In the genomic region with DNA sequence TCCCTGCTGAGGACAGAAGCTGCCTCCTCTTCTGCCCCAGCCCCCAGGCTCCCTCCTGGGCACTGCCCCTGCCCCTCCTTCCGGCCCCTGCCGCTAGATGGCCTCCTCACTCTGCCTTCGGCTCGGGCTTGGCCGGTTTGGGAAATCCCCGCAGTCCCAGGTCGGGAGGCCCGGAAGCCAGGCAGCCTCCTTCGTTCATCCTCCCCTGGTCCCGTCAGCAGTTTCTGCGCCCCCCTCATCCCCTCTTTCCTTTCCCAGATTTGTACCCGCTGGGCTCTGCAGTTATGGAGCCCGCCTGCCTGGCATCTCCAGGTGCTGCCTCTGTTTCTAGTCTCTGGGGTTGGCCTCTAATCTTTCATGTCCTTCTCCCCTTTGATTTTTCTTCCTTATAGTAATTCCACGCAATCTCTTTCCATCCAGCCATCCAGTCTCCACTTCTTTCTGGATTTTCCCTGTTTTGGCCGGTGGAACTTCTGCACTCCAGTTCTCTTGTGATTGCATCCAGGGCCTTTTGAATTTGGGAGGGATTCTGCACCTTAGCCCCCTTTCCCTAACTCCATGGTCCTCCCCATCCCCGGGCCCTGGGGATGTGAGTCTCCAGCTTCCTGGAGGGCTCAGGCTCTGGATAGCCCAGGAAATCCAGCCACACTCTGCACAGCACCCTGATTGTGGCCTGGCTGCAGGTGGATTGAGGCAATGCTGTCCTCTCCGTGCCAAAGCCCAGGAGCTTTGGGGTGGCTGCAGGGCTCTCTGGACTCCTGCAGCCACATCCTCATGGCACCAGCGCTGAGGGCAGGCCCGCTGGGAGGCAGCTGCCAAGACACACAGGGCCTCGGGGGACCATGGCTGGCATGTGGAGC, we compare ENCODE assay signal across 8 cellular contexts. TPM values are rescaled to one million over a fixed set of nuclear protein-coding genes. Genes with fewer than 3 reads are reported as not detected.
DNase-seq lines count a peak whose midpoint lies in the region; ATAC-seq and TF ChIP-seq lines count a peak whose summit lies in the region.

No MANE protein-coding gene starts in this region.

- no peak overlapping the region for H3K27ac ChIP-seq in CD8-positive, alpha-beta T cell (ENCODE audit: low read depth, low read length)
- H3K27ac ChIP-seq in vagina, result no peak overlapping the region

- H3K4me3 ChIP-seq in CD8-positive, alpha-beta T cell (ENCODE audit: low read depth, low read length), result no peak overlapping the region
- no peak overlapping the region for H3K4me3 ChIP-seq in vagina

- intact Hi-C loops in CD8-positive, alpha-beta T cell (cut with DNase I, micrococcal nuclease), result loop anchor here (1.0 to 5.0 kb wide), 2 partner anchors 658 to 1012 kb away; no protein-coding TSS in a partner anchor
- intact Hi-C loops in vagina (cut with DNase I), result no loop called here

- peaks cover 11% of the 10 kb centered on the region for H3K27me3 ChIP-seq in CD8-positive, alpha-beta T cell (ENCODE audit: insufficient read depth, low read length)
- no peaks in the 10 kb centered on the region for H3K27me3 ChIP-seq in vagina

- H3K9me3 Mint-ChIP-seq in CD8-positive, alpha-beta T cell, result no peaks in the 10 kb centered on the region
- H3K9me3 Mint-ChIP-seq in activated naive CD8-positive, alpha-beta T cell treated with anti-CD3 and anti-CD28 coated beads, Interleukin-2, amount 10 ng/mL, durations not matched to agents 7 days and 5 days, result no peaks in the 10 kb centered on the region

- peaks cover 41% of the 10 kb centered on the region for H3K27me3 Mint-ChIP-seq in CD8-positive, alpha-beta T cell (ENCODE audit: low read depth)
- peaks cover 46% of the 10 kb centered on the region for H3K27me3 Mint-ChIP-seq in activated naive CD8-positive, alpha-beta T cell treated with anti-CD3 and anti-CD28 coated beads, Interleukin-2, amount 10 ng/mL, durations not matched to agents 7 days and 5 days

- peaks cover 15% of the 10 kb centered on the region for H3K4me1 Mint-ChIP-seq in CD8-positive, alpha-beta T cell (ENCODE audit: low read depth)
- peaks cover 15% of the 10 kb centered on the region for H3K4me1 Mint-ChIP-seq in activated naive CD8-positive, alpha-beta T cell treated with anti-CD3 and anti-CD28 coated beads, Interleukin-2, amount 10 ng/mL, durations not matched to agents 7 days and 5 days

- no peaks in the 10 kb centered on the region for H3K36me3 Mint-ChIP-seq in CD8-positive, alpha-beta T cell
- no peaks in the 10 kb centered on the region for H3K36me3 Mint-ChIP-seq in activated naive CD8-positive, alpha-beta T cell treated with anti-CD3 and anti-CD28 coated beads, Interleukin-2, amount 10 ng/mL, durations not matched to agents 7 days and 5 days

- POLR2A ChIA-PET in CD8-positive, alpha-beta T cell (lab: Charles Lee), result no interaction called here
- POLR2A ChIA-PET in activated naive CD8-positive, alpha-beta T cell treated with anti-CD3 and anti-CD28 coated beads, Interleukin-2, amount 10 ng/mL, durations not matched to agents 7 days and 5 days (lab: Charles Lee), result no interaction called here

- no peak overlapping the region for H3K4me3 Mint-ChIP-seq in CD8-positive, alpha-beta T cell
- H3K4me3 Mint-ChIP-seq in activated naive CD8-positive, alpha-beta T cell treated with anti-CD3 and anti-CD28 coated beads, Interleukin-2, amount 10 ng/mL, durations not matched to agents 7 days and 5 days, result peak overlapping the region; percentile 3

- CTCF ChIA-PET in CD8-positive, alpha-beta T cell (lab: Charles Lee), result interaction anchor here (0.6 to 3.4 kb wide), 4 partner anchors 291 to 1000 kb away, joined by 3 to 13 read pairs (median 4); no protein-coding TSS in a partner anchor

- no peaks in the 10 kb centered on the region for H3K9me3 ChIP-seq in CD8-positive, alpha-beta T cell (ENCODE audit: low read length)
- no peaks in the 10 kb centered on the region for H3K9me3 ChIP-seq in vagina

- no peak for TF ChIP-seq POLR2A in vagina (IDR thresholded peaks at IDR 0.05)

- in situ Hi-C loops in SK-MEL-5 (cut with HindIII; ENCODE audit: low pct_unique_long_range_greater_than_20kb, low sequenced_read_pairs), result no loop called here

- H3K36me3 ChIP-seq in CD8-positive, alpha-beta T cell (ENCODE audit: insufficient read depth, low read length), result no peaks in the 10 kb centered on the region
- no peaks in the 10 kb centered on the region for H3K36me3 ChIP-seq in vagina

- H3K27ac Mint-ChIP-seq in CD8-positive, alpha-beta T cell, result no peak overlapping the region
- H3K27ac Mint-ChIP-seq in activated naive CD8-positive, alpha-beta T cell treated with anti-CD3 and anti-CD28 coated beads, Interleukin-2, amount 10 ng/mL, durations not matched to agents 7 days and 5 days, result no peak overlapping the region

- H3K4me1 ChIP-seq in CD8-positive, alpha-beta T cell (ENCODE audit: insufficient read depth, low read length), result no peaks in the 10 kb centered on the region
- peaks cover 10% of the 10 kb centered on the region for H3K4me1 ChIP-seq in vagina

- DNase-seq in CD8-positive, alpha-beta T cell, result peak; percentile 26 to 73 (median 49)
- DNase-seq in SK-MEL-5 (ENCODE audit: low read depth, low spot score) (peak; percentile 78), iris pigment epithelial cell (ENCODE audit: low read depth) (peak; percentile 51), vagina (ENCODE audit: extremely low spot score in 2 of 2) (no peak)
- DNase-seq in activated naive CD8-positive, alpha-beta T cell treated with anti-CD3 and anti-CD28 coated beads, Interleukin-2, amount 10 ng/mL, durations not matched to agents 7 days and 5 days, result peak; percentile 85
- DNase-seq in stimulated activated CD4-positive, alpha-beta T cell treated with anti-CD3 and anti-CD28 coated beads, TNF-alpha, amount 100 ng/mL, for 48 hours (ENCODE audit: low read depth in 3 of 3), result peak; percentile 53 to 73 (median 58)

- TF ChIP-seq CTCF in CD8-positive, alpha-beta T cell (IDR thresholded peaks at IDR 0.05), result peak; percentile 33
- no peak for TF ChIP-seq CTCF in vagina (IDR thresholded peaks at IDR 0.05)

- ATAC-seq in CD8-positive, alpha-beta T cell, result peak; percentile 64
- ATAC-seq in GM18909 (IDR thresholded peaks at IDR 0.05; ENCODE audit: poor library complexity, unreplicated experiment) (peak; percentile 88), HG03108 (IDR thresholded peaks at IDR 0.05; ENCODE audit: unreplicated experiment) (peak; percentile 91)
- ATAC-seq in activated naive CD8-positive, alpha-beta T cell treated with anti-CD3 and anti-CD28 coated beads, Interleukin-2, amount 10 ng/mL, durations not matched to agents 7 days and 5 days (ENCODE audit: low read depth), result peak; percentile 90

RNA-seq across cellular contexts. Expression of a gene that starts 3.3 kb away (rescaled TPM):
- total RNA-seq in CD8-positive, alpha-beta T cell, result not detected
- total RNA-seq in SK-MEL-5 (2014; rRNA removed; shearing (Covaris generic)), result 0.03 and 0.08 TPM in 2 replicates
- polyA plus RNA-seq in SK-MEL-5 (2015; cell fraction: cytosol; rRNA removed), result 0.09 TPM in 1 of 2 replicates, not detected in the other
- 0.12 TPM in 2 replicates for polyA plus RNA-seq in SK-MEL-5 (2015; cell fraction: nucleus; rRNA removed)
- not detected for total RNA-seq in activated naive CD8-positive, alpha-beta T cell treated with anti-CD3 and anti-CD28 coated beads, Interleukin-2, amount 10 ng/mL, durations not matched to agents 7 days and 5 days
- 0.25 TPM for total RNA-seq in vagina

Comparison
In these comparisons a context has a peak if more than half of its experiments do, and no peak if none do; other contexts are left out.
1. DNase-seq: peak in CD8-positive, alpha-beta T cell (7 of 7), SK-MEL-5 (single experiment), activated naive CD8-positive, alpha-beta T cell treated with anti-CD3 and anti-CD28 coated beads, Interleukin-2, amount 10 ng/mL, durations not matched to agents 7 days and 5 days (single experiment), iris pigment epithelial cell (single experiment) and stimulated activated CD4-positive, alpha-beta T cell treated with anti-CD3 and anti-CD28 coated beads, TNF-alpha, amount 100 ng/mL, for 48 hours (3 of 3); none in vagina (0 of 2).
2. Peak in every context shown above with its lines, with median percentiles within 50 percentile points of each other: ATAC-seq.